32 cellular contexts compared by ENCODE assay signal in genomic region chr10:103575416-103576075, GRCh38.
DNase-seq lines count a peak whose midpoint lies in the region; ATAC-seq, FAIRE-seq and TF ChIP-seq lines count a peak whose summit lies in the region.
"Had no signal": no experiment of that assay in that cellular context is flagged by ENCODE, and none has a peak within 500 bp of the region (broad histone marks: within the 10 kb centered on the region; RNA-seq: fewer than 3 reads in every experiment).

No MANE protein-coding gene starts in this region.

- no peaks in the 10 kb centered on the region for H3K9me3 Mint-ChIP-seq in stimulated activated naive CD8-positive, alpha-beta T cell treated with anti-CD3 and anti-CD28 coated beads, Interleukin-15, amount 100 ng/mL, for 72 hours
- no peaks in the 10 kb centered on the region for H3K9me3 Mint-ChIP-seq in activated naive CD4-positive, alpha-beta T cell treated with anti-CD3 and anti-CD28 coated beads, Interleukin-2, amount 10 ng/mL, durations not matched to agents 7 days and 5 days
- H3K9me3 Mint-ChIP-seq: activated naive CD4-positive, alpha-beta T cell treated with anti-CD3 and anti-CD28 coated beads, Interleukin-2, amount 50 U/mL, for 24 hours; activated T-helper 2 cell treated with anti-CD3 and anti-CD28 coated beads, Interferon-gamma antibody, Interleukin-2, Interleukin-4, amounts not matched to agents 10 μg/mL and 5 μg/mL and 100 μg/mL, durations not matched to agents 14 hours and 24 hours and 36 hours had no signal

- peaks cover 7% of the 10 kb centered on the region for H3K27me3 Mint-ChIP-seq in stimulated activated naive CD8-positive, alpha-beta T cell treated with anti-CD3 and anti-CD28 coated beads, Interleukin-15, amount 100 ng/mL, for 72 hours
- peaks cover 47% of the 10 kb centered on the region for H3K27me3 Mint-ChIP-seq in activated naive CD4-positive, alpha-beta T cell treated with anti-CD3 and anti-CD28 coated beads, Interleukin-2, amount 10 ng/mL, durations not matched to agents 7 days and 5 days
- H3K27me3 Mint-ChIP-seq: activated CD4-positive, alpha-beta T cell treated with anti-CD3 and anti-CD28 coated beads for 36 hours; activated naive CD4-positive, alpha-beta T cell treated with anti-CD3 and anti-CD28 coated beads, Interleukin-2, amount 50 U/mL, for 24 hours had no signal

- H3K36me3 Mint-ChIP-seq in activated naive CD4-positive, alpha-beta T cell treated with anti-CD3 and anti-CD28 coated beads, Interleukin-2, amount 10 ng/mL, durations not matched to agents 7 days and 5 days = no peaks in the 10 kb centered on the region
- H3K36me3 Mint-ChIP-seq: activated naive CD4-positive, alpha-beta T cell treated with anti-CD3 and anti-CD28 coated beads, Interleukin-2, amount 50 U/mL, for 24 hours had no signal

- peak; percentile 24 for FAIRE-seq in islet of Langerhans (lab: Jason Lieb, UNC)
- FAIRE-seq: GM18507, GM19239, H54, K562, keratinocyte, pancreas had no signal

- no peak for TF ChIP-seq CTCF in GM10248 (IDR thresholded peaks at IDR 0.05; ENCODE audit: control extremely low read depth, extremely low read depth, low read depth, missing control alignments)

- H3K27me3 ChIP-seq in MG63 = no peaks in the 10 kb centered on the region
- H3K27me3 ChIP-seq: pancreas, Peyer's patch, thyroid gland had no signal

- no peak for DNase-seq in stimulated activated naive CD8-positive, alpha-beta T cell treated with anti-CD3 and anti-CD28 coated beads, Interleukin-15, amount 100 ng/mL, for 72 hours
- no peak for DNase-seq in stimulated activated naive CD8-positive, alpha-beta T cell treated with anti-CD3 and anti-CD28 coated beads, Interleukin-15, Interleukin-2, amounts not matched to agents 100 U/mL and 50 U/mL, for 24 hours
- DNase-seq in MG63 (peak; percentile 28), GM10248 (ENCODE audit: extremely low spot score) (no peak)
- no peak for DNase-seq in activated naive CD4-positive, alpha-beta T cell treated with anti-CD3 and anti-CD28 coated beads, Interleukin-2, amount 10 ng/mL, durations not matched to agents 7 days and 5 days
- DNase-seq: activated CD4-positive, alpha-beta T cell treated with anti-CD3 and anti-CD28 coated beads for 36 hours; activated CD8-positive, alpha-beta T cell treated with anti-CD3 and anti-CD28 coated beads, Interleukin-2, amount 10 ng/mL, durations not matched to agents 7 days and 5 days; amygdala; brain microvascular endothelial cell; cerebellar nuclear complex; esophagus squamous epithelium; foreskin melanocyte; left ventricle myocardium inferior; mesenchymal stem cell; NCI-H1417; NCI-H524 treated with DMSO at 0.1 percent for 48 hours; Peyer's patch; spleen; stimulated activated CD4-positive, alpha-beta T cell treated with anti-CD3 and anti-CD28 coated beads, Interleukin-2, amount 100 ng/mL, for 24 hours; stomach; thyroid gland had no signal

- POLR2A ChIA-PET in GM10248 (lab: Yijun Ruan, JAX) = no interaction called here

- no peak for ATAC-seq in stimulated activated naive CD8-positive, alpha-beta T cell treated with anti-CD3 and anti-CD28 coated beads, Interleukin-15, amount 100 ng/mL, for 72 hours
- ATAC-seq in stimulated activated naive CD8-positive, alpha-beta T cell treated with anti-CD3 and anti-CD28 coated beads, Interleukin-15, Interleukin-2, amounts not matched to agents 100 U/mL and 50 U/mL, for 24 hours = no peak
- no peak for ATAC-seq in HG02884 (IDR thresholded peaks at IDR 0.05; ENCODE audit: unreplicated experiment)
- ATAC-seq: activated CD4-positive, alpha-beta T cell treated with anti-CD3 and anti-CD28 coated beads for 36 hours; activated CD8-positive, alpha-beta T cell treated with anti-CD3 and anti-CD28 coated beads, Interleukin-2, amount 10 ng/mL, durations not matched to agents 7 days and 5 days; heart left ventricle had no signal

- peak overlapping the region; percentile 57 to 73 for H3K27ac Mint-ChIP-seq in stimulated activated naive CD8-positive, alpha-beta T cell treated with anti-CD3 and anti-CD28 coated beads, Interleukin-15, amount 100 ng/mL, for 72 hours
- H3K27ac Mint-ChIP-seq in activated naive CD4-positive, alpha-beta T cell treated with anti-CD3 and anti-CD28 coated beads, Interleukin-2, amount 10 ng/mL, durations not matched to agents 7 days and 5 days = no peak overlapping the region
- H3K27ac Mint-ChIP-seq: activated CD4-positive, alpha-beta T cell treated with anti-CD3 and anti-CD28 coated beads for 36 hours; activated CD8-positive, alpha-beta T cell treated with anti-CD3 and anti-CD28 coated beads, Interleukin-2, amount 10 ng/mL, durations not matched to agents 7 days and 5 days; activated naive CD4-positive, alpha-beta T cell treated with anti-CD3 and anti-CD28 coated beads, Interleukin-2, amount 50 U/mL, for 24 hours; activated T-helper 2 cell treated with anti-CD3 and anti-CD28 coated beads, Interferon-gamma antibody, Interleukin-2, Interleukin-4, amounts not matched to agents 10 μg/mL and 5 μg/mL and 100 μg/mL, durations not matched to agents 14 hours and 24 hours and 36 hours had no signal

- no peaks in the 10 kb centered on the region for H3K4me1 Mint-ChIP-seq in stimulated activated naive CD8-positive, alpha-beta T cell treated with anti-CD3 and anti-CD28 coated beads, Interleukin-15, amount 100 ng/mL, for 72 hours
- H3K4me1 Mint-ChIP-seq in activated naive CD4-positive, alpha-beta T cell treated with anti-CD3 and anti-CD28 coated beads, Interleukin-2, amount 10 ng/mL, durations not matched to agents 7 days and 5 days = no peaks in the 10 kb centered on the region
- H3K4me1 Mint-ChIP-seq: activated CD4-positive, alpha-beta T cell treated with anti-CD3 and anti-CD28 coated beads for 36 hours; activated naive CD4-positive, alpha-beta T cell treated with anti-CD3 and anti-CD28 coated beads, Interleukin-2, amount 50 U/mL, for 24 hours had no signal

- no peaks in the 10 kb centered on the region for H3K9me3 ChIP-seq in MG63
- H3K9me3 ChIP-seq: esophagus squamous epithelium, heart left ventricle, left ventricle myocardium inferior, pancreas, Peyer's patch, spleen, stomach, thyroid gland had no signal

- H3K4me3 ChIP-seq in MG63 = no peak overlapping the region
- H3K4me3 ChIP-seq: esophagus squamous epithelium, heart left ventricle, K562, left ventricle myocardium inferior, pancreas, Peyer's patch, spleen, stomach, thyroid gland had no signal

- no peaks in the 10 kb centered on the region for H3K36me3 ChIP-seq in MG63
- H3K36me3 ChIP-seq: brain microvascular endothelial cell, esophagus squamous epithelium, heart left ventricle, left ventricle myocardium inferior, pancreas, Peyer's patch, spleen, stomach, thyroid gland had no signal

- CTCF ChIA-PET in activated naive CD4-positive, alpha-beta T cell treated with anti-CD3 and anti-CD28 coated beads, Interleukin-2, amount 10 ng/mL, durations not matched to agents 7 days and 5 days (lab: Charles Lee) = interaction anchor here (1.8 kb wide), 1 partner anchor 11 kb away, joined by 8 read pairs; no protein-coding TSS in a partner anchor
- CTCF ChIA-PET in GM10248 (lab: Yijun Ruan, JAX) = interaction anchor here (1.1 to 2.4 kb wide), 3 partner anchors 11 to 30 kb away, joined by 3 to 13 read pairs (median 3); no protein-coding TSS in a partner anchor

- no peak overlapping the region for H3K4me3 Mint-ChIP-seq in stimulated activated naive CD8-positive, alpha-beta T cell treated with anti-CD3 and anti-CD28 coated beads, Interleukin-15, amount 100 ng/mL, for 72 hours
- no peak overlapping the region for H3K4me3 Mint-ChIP-seq in activated naive CD4-positive, alpha-beta T cell treated with anti-CD3 and anti-CD28 coated beads, Interleukin-2, amount 10 ng/mL, durations not matched to agents 7 days and 5 days
- H3K4me3 Mint-ChIP-seq: activated CD4-positive, alpha-beta T cell treated with anti-CD3 and anti-CD28 coated beads for 36 hours; activated CD8-positive, alpha-beta T cell treated with anti-CD3 and anti-CD28 coated beads, Interleukin-2, amount 10 ng/mL, durations not matched to agents 7 days and 5 days; activated naive CD4-positive, alpha-beta T cell treated with anti-CD3 and anti-CD28 coated beads, Interleukin-2, amount 50 U/mL, for 24 hours had no signal
